8 cellular contexts compared by ENCODE assay signal in genomic region chr6:151392429-151392828, GRCh38. TPM values are rescaled to one million over a fixed set of nuclear protein-coding genes. Genes with fewer than 3 reads are reported as not detected.
DNase-seq lines count a peak whose midpoint lies in the region; TF ChIP-seq lines count a peak whose summit lies in the region.

No MANE protein-coding gene starts in this region.

- peak overlapping the region; percentile 99 for H3K27ac Mint-ChIP-seq in activated CD4-positive, alpha-beta memory T cell treated with anti-CD3 and anti-CD28 coated beads, Interleukin-2, amount 10 ng/mL, durations not matched to agents 7 days and 5 days

- peaks cover 56% of the 10 kb centered on the region for H4K20me1 ChIP-seq in hepatocyte (ENCODE audit: insufficient read depth, poor library complexity, severe bottlenecking)
- H4K20me1 ChIP-seq in smooth muscle cell (ENCODE audit: low read depth) = peaks cover 58% of the 10 kb centered on the region

- no peaks in the 10 kb centered on the region for H3K9me2 ChIP-seq in hepatocyte (replicated peaks; ENCODE audit: insufficient read depth)

- H3K36me3 ChIP-seq in hepatocyte (replicated peaks; ENCODE audit: insufficient read depth, low read depth) = no peaks in the 10 kb centered on the region
- H3K36me3 ChIP-seq in smooth muscle cell (ENCODE audit: low read depth) = no peaks in the 10 kb centered on the region

- peaks cover 38% of the 10 kb centered on the region for H3K4me1 ChIP-seq in hepatocyte (ENCODE audit: insufficient read depth)
- peaks cover 24% of the 10 kb centered on the region for H3K4me1 ChIP-seq in smooth muscle cell (ENCODE audit: low read depth)

- peaks cover 63% of the 10 kb centered on the region for H3K4me1 Mint-ChIP-seq in activated CD4-positive, alpha-beta memory T cell treated with anti-CD3 and anti-CD28 coated beads, Interleukin-2, amount 10 ng/mL, durations not matched to agents 7 days and 5 days

- peaks cover 30% of the 10 kb centered on the region for H3F3A ChIP-seq in smooth muscle cell (ENCODE audit: low read depth)

- H2AFZ ChIP-seq in hepatocyte (no peak overlapping the region), smooth muscle cell (ENCODE audit: low read depth) (no peak overlapping the region)

- H3K9me3 Mint-ChIP-seq in activated CD4-positive, alpha-beta memory T cell treated with anti-CD3 and anti-CD28 coated beads, Interleukin-2, amount 10 ng/mL, durations not matched to agents 7 days and 5 days = no peaks in the 10 kb centered on the region

- H3K79me2 ChIP-seq in hepatocyte = peaks cover 74% of the 10 kb centered on the region
- peaks cover 72% of the 10 kb centered on the region for H3K79me2 ChIP-seq in smooth muscle cell (ENCODE audit: low read depth)

- H3K27me3 ChIP-seq in HL-60 (ENCODE audit: insufficient read depth, poor library complexity, severe bottlenecking) (no peaks in the 10 kb centered on the region), hepatocyte (no peaks in the 10 kb centered on the region), smooth muscle cell (ENCODE audit: low read depth) (no peaks in the 10 kb centered on the region)

- peak overlapping the region; percentile 93 for H3K27ac ChIP-seq in HL-60 (replicated peaks)
- H3K27ac ChIP-seq in hepatocyte = peak overlapping the region; percentile 100
- H3K27ac ChIP-seq in smooth muscle cell (ENCODE audit: low read depth) = peak overlapping the region; percentile 98

- DNase-seq in HL-60 (ENCODE audit: low read depth in 1 of 2, low spot score in 1 of 2) = no peak
- no peak for DNase-seq in activated CD4-positive, alpha-beta memory T cell treated with anti-CD3 and anti-CD28 coated beads, Interleukin-2, amount 10 ng/mL, durations not matched to agents 7 days and 5 days
- DNase-seq in hepatocyte (ENCODE audit: low spot score) = no peak
- no peak for DNase-seq in smooth muscle cell (lab: John Stamatoyannopoulos, UW; ENCODE audit: unreplicated experiment)
- no peak for DNase-seq in effector CD4-positive, alpha-beta T cell
- no peak for DNase-seq in hypothalamus (lab: John Stamatoyannopoulos, UW)
- DNase-seq in NK-92 (lab: John Stamatoyannopoulos, UW; ENCODE audit: unreplicated experiment) = no peak
- no peak for DNase-seq in LoVo (ENCODE audit: low spot score)

- H3K4me3 Mint-ChIP-seq in activated CD4-positive, alpha-beta memory T cell treated with anti-CD3 and anti-CD28 coated beads, Interleukin-2, amount 10 ng/mL, durations not matched to agents 7 days and 5 days = peak overlapping the region; percentile 98

- H3K9ac ChIP-seq in smooth muscle cell (ENCODE audit: low read depth) = peak overlapping the region; percentile 51

- CTCF ChIA-PET in activated CD4-positive, alpha-beta memory T cell treated with anti-CD3 and anti-CD28 coated beads, Interleukin-2, amount 10 ng/mL, durations not matched to agents 7 days and 5 days (lab: Charles Lee) = interaction anchor here (0.9 to 1.4 kb wide), 2 partner anchors 10 to 48 kb away, joined by 3 read pairs; no protein-coding TSS in a partner anchor

- TF ChIP-seq CTCF in HL-60 (IDR thresholded peaks at IDR 0.05; ENCODE audit: insufficient read depth, low read length) (no peak), hepatocyte (IDR thresholded peaks at IDR 0.05; ENCODE audit: poor library complexity) (no peak), smooth muscle cell (IDR thresholded peaks at IDR 0.05; ENCODE audit: borderline replicate concordance, insufficient read depth, poor library complexity, severe bottlenecking) (no peak)

- peaks cover 36% of the 10 kb centered on the region for H3K36me3 Mint-ChIP-seq in activated CD4-positive, alpha-beta memory T cell treated with anti-CD3 and anti-CD28 coated beads, Interleukin-2, amount 10 ng/mL, durations not matched to agents 7 days and 5 days (ENCODE audit: low read depth)

- H3K4me3 ChIP-seq in HL-60 (replicated peaks; ENCODE audit: insufficient read depth, low read length) = peak overlapping the region; percentile 78
- H3K4me3 ChIP-seq in hepatocyte = peak overlapping the region; percentile 93
- peak overlapping the region; percentile 95 for H3K4me3 ChIP-seq in smooth muscle cell

- no peaks in the 10 kb centered on the region for H3K27me3 Mint-ChIP-seq in activated CD4-positive, alpha-beta memory T cell treated with anti-CD3 and anti-CD28 coated beads, Interleukin-2, amount 10 ng/mL, durations not matched to agents 7 days and 5 days

- peak overlapping the region; percentile 86 for H3K4me2 ChIP-seq in hepatocyte
- peak overlapping the region; percentile 96 for H3K4me2 ChIP-seq in smooth muscle cell

- POLR2A ChIA-PET in activated CD4-positive, alpha-beta memory T cell treated with anti-CD3 and anti-CD28 coated beads, Interleukin-2, amount 10 ng/mL, durations not matched to agents 7 days and 5 days (lab: Charles Lee) = interaction anchor here (6.9 to 10.6 kb wide), 2 partner anchors 17 to 60 kb away, joined by 66 to 247 read pairs; partner anchors contain the start of gene RMND1

- 9% methylated on average over 2 of the region's 2 CpGs for WGBS in hepatocyte (ENCODE audit: low lambda C conversion rate, missing lambda C conversion rate)
- 11% methylated on average over 2 of the region's 2 CpGs for WGBS in smooth muscle cell (ENCODE audit: low lambda C conversion rate)

- H3K9me3 ChIP-seq in hepatocyte (ENCODE audit: low read depth) (no peaks in the 10 kb centered on the region), smooth muscle cell (replicated peaks; ENCODE audit: low read depth) (no peaks in the 10 kb centered on the region)

RNA-seq across cellular contexts. Expression of gene ZBTB2, which starts 1.1 kb away (rescaled TPM):
- total RNA-seq in activated CD4-positive, alpha-beta memory T cell treated with anti-CD3 and anti-CD28 coated beads, Interleukin-2, amount 10 ng/mL, durations not matched to agents 7 days and 5 days = 10 to 100 TPM; 23.5 to 23.8 TPM
- total RNA-seq in hepatocyte = 17.3 and 17.4 TPM in 2 replicates
- 10.2 and 10.6 TPM in 2 replicates for polyA plus RNA-seq in hepatocyte
- total RNA-seq in smooth muscle cell = 10.7 and 15.1 TPM in 2 replicates
- polyA plus RNA-seq in smooth muscle cell = 4.1 and 7.1 TPM in 2 replicates

RNA-seq across cellular contexts. Expression of gene RMND1, which starts 59.5 kb away (rescaled TPM):
- total RNA-seq in activated CD4-positive, alpha-beta memory T cell treated with anti-CD3 and anti-CD28 coated beads, Interleukin-2, amount 10 ng/mL, durations not matched to agents 7 days and 5 days = 10 to 100 TPM; 18.7 to 22.6 TPM
- total RNA-seq in hepatocyte (41.9 and 43.5 TPM in 2 replicates), smooth muscle cell (22.0 and 27.9 TPM in 2 replicates)
- polyA plus RNA-seq in hepatocyte (24.1 and 27.1 TPM in 2 replicates), smooth muscle cell (13.0 and 16.2 TPM in 2 replicates)
